In genomic region chr7:17183630-17184328, GRCh38 we compare ENCODE assay signal across 21 cellular contexts.
DNase-seq lines count a peak whose midpoint lies in the region; ATAC-seq, FAIRE-seq and TF ChIP-seq lines count a peak whose summit lies in the region.
"Had no signal": no experiment of that assay in that cellular context is flagged by ENCODE, and none has a peak within 500 bp of the region (broad histone marks: within the 10 kb centered on the region; RNA-seq: fewer than 3 reads in every experiment).

No MANE protein-coding gene starts in this region.

- H3K27me3 Mint-ChIP-seq in Calu3 (ENCODE audit: unreplicated experiment) (no peaks in the 10 kb centered on the region), astrocyte (ENCODE audit: low read depth, unreplicated experiment) (no peaks in the 10 kb centered on the region)
- H3K27me3 Mint-ChIP-seq: activated CD4-positive, alpha-beta T cell treated with anti-CD3 and anti-CD28 coated beads, Interleukin-2, amount 10 ng/mL, durations not matched to agents 7 days and 5 days; B cell had no signal

- no peak overlapping the region for H3K4me2 ChIP-seq in A549
- H3K4me2 ChIP-seq in astrocyte (ENCODE audit: low read length) = no peak overlapping the region
- H3K4me2 ChIP-seq: hepatocyte had no signal

- no peak overlapping the region for H2AFZ ChIP-seq in astrocyte (ENCODE audit: low read depth, low read length)
- H2AFZ ChIP-seq: hepatocyte had no signal

- H3K4me1 Mint-ChIP-seq in Calu3 (ENCODE audit: low read depth, unreplicated experiment) (peaks cover 59% of the 10 kb centered on the region), astrocyte (ENCODE audit: low read depth, unreplicated experiment) (peaks cover 7% of the 10 kb centered on the region)
- H3K4me1 Mint-ChIP-seq: brain had no signal

- WGBS in A549 (ENCODE audit: missing lambda C conversion rate) = 84% methylated on average over 2 of the region's 2 CpGs
- 53 to 73% methylated on average over 2 of the region's 2 CpGs for WGBS in testis, 2 donors

- no TSS peak for BruUV-seq in Calu3 (replicated peaks; lab: Mats Ljungman, UMichigan)

- ATAC-seq in A549 (no peak), left lung (peak; percentile 10), HG02884 (IDR thresholded peaks at IDR 0.05; ENCODE audit: unreplicated experiment) (no peak), GM18517 (IDR thresholded peaks at IDR 0.05; ENCODE audit: unreplicated experiment) (no peak), GM19351 (IDR thresholded peaks at IDR 0.05; ENCODE audit: unreplicated experiment) (no peak)

- no peak overlapping the region for H3K9ac ChIP-seq in astrocyte (ENCODE audit: low read length)

- H3K27ac ChIP-seq in A549 = no peak overlapping the region
- H3K27ac ChIP-seq in astrocyte (ENCODE audit: low read depth, low read length) = no peak overlapping the region
- H3K27ac ChIP-seq in left lung = peak overlapping the region in 1 of 2 donors; percentile 16
- no peak overlapping the region for H3K27ac ChIP-seq in testis
- H3K27ac ChIP-seq: hepatocyte had no signal

- DNase-seq in A549 (ENCODE audit: low read depth in 1 of 2, low spot score in 1 of 2) (no peak), Calu3 (no peak), astrocyte (ENCODE audit: low read depth) (peak; percentile 63), left lung (no peak), testis (no peak)
- DNase-seq: activated CD4-positive, alpha-beta T cell treated with anti-CD3 and anti-CD28 coated beads, Interleukin-2, amount 10 ng/mL, durations not matched to agents 7 days and 5 days; activated CD8-positive, alpha-beta memory T cell treated with anti-CD3 and anti-CD28 coated beads, Interleukin-2, amount 50 U/mL, for 48 hours; dermis blood vessel endothelial cell; DMS 273 treated with DMSO at 0.1 percent for 48 hours; erythroblast; H7; NCI-H1694 treated with DMSO at 0.1 percent for 48 hours; stimulated activated naive CD4-positive, alpha-beta T cell treated with Interleukin-2 at 50 U/mL for 16 hours had no signal

- TF ChIP-seq CTCF in A549 (IDR thresholded peaks at IDR 0.05) = no peak
- no peak for TF ChIP-seq CTCF in Calu3 (IDR thresholded peaks at IDR 0.05; ENCODE audit: unreplicated experiment)
- TF ChIP-seq CTCF in astrocyte (IDR thresholded peaks at IDR 0.05; ENCODE audit: insufficient read depth, low read depth, low read length) = no peak
- no peak for TF ChIP-seq CTCF in left lung (IDR thresholded peaks at IDR 0.05)
- no peak for TF ChIP-seq CTCF in testis (IDR thresholded peaks at IDR 0.05)

- peaks cover 3% of the 10 kb centered on the region for H3K9me3 Mint-ChIP-seq in Calu3 (ENCODE audit: low read depth, unreplicated experiment)
- peaks cover 1% of the 10 kb centered on the region for H3K9me3 Mint-ChIP-seq in astrocyte (ENCODE audit: unreplicated experiment)
- H3K9me3 Mint-ChIP-seq: activated CD4-positive, alpha-beta T cell treated with anti-CD3 and anti-CD28 coated beads, Interleukin-2, amount 10 ng/mL, durations not matched to agents 7 days and 5 days; brain had no signal

- no peaks in the 10 kb centered on the region for H3K36me3 ChIP-seq in astrocyte (ENCODE audit: insufficient read depth, low read length)
- H3K36me3 ChIP-seq in left lung = no peaks in the 10 kb centered on the region
- no peaks in the 10 kb centered on the region for H3K36me3 ChIP-seq in testis (ENCODE audit: low read depth, missing control alignments)

- H3K4me3 ChIP-seq in A549 = no peak overlapping the region
- H3K4me3 ChIP-seq in astrocyte (ENCODE audit: insufficient read depth, low read depth, low read length) = no peak overlapping the region
- no peak overlapping the region for H3K4me3 ChIP-seq in left lung
- no peak overlapping the region for H3K4me3 ChIP-seq in testis
- H3K4me3 ChIP-seq: hepatocyte had no signal

- TF ChIP-seq RAD21 in A549 (conservative IDR thresholded peaks at IDR 0.05 in 1 of 2, IDR thresholded peaks at IDR 0.05 in 1 of 2) = no peak

- H3K79me2 ChIP-seq in astrocyte (ENCODE audit: insufficient read depth, low read length) = no peaks in the 10 kb centered on the region
- H3K79me2 ChIP-seq: hepatocyte had no signal

- TF ChIP-seq POLR2A in A549 (IDR thresholded peaks at IDR 0.05; ENCODE audit: low read length) = no peak
- TF ChIP-seq POLR2A in testis (IDR thresholded peaks at IDR 0.05) = no peak

- intact Hi-C loops in Calu3 (cut with micrococcal nuclease; ENCODE audit: unreplicated experiment) (no loop called here), left lung (cut with DNase I) (no loop called here), testis (cut with DNase I; ENCODE audit: low total_unique reads) (no loop called here)

- H4K20me1 ChIP-seq in astrocyte (ENCODE audit: insufficient read depth, low read length) = no peaks in the 10 kb centered on the region

- peaks cover 20% of the 10 kb centered on the region for H3K4me1 ChIP-seq in A549
- H3K4me1 ChIP-seq in astrocyte (ENCODE audit: insufficient read depth, low read length) = no peaks in the 10 kb centered on the region
- H3K4me1 ChIP-seq in left lung = peaks cover 11 to 15% of the 10 kb centered on the region in 2 donors
- H3K4me1 ChIP-seq in testis = no peaks in the 10 kb centered on the region

- H3K9me3 ChIP-seq in A549 (no peaks in the 10 kb centered on the region), astrocyte (ENCODE audit: insufficient read depth, low read depth, low read length) (no peaks in the 10 kb centered on the region), left lung (no peaks in the 10 kb centered on the region), testis (no peaks in the 10 kb centered on the region)

- H3K4me3 Mint-ChIP-seq in Calu3 (ENCODE audit: low read depth, unreplicated experiment) (no peak overlapping the region), astrocyte (ENCODE audit: unreplicated experiment) (no peak overlapping the region)
- H3K4me3 Mint-ChIP-seq: activated CD4-positive, alpha-beta T cell treated with anti-CD3 and anti-CD28 coated beads, Interleukin-2, amount 10 ng/mL, durations not matched to agents 7 days and 5 days; B cell; brain had no signal

- H3K27ac Mint-ChIP-seq in Calu3 (ENCODE audit: unreplicated experiment) (peak overlapping the region; percentile 23), astrocyte (ENCODE audit: unreplicated experiment) (no peak overlapping the region)
- H3K27ac Mint-ChIP-seq: activated CD4-positive, alpha-beta T cell treated with anti-CD3 and anti-CD28 coated beads, Interleukin-2, amount 10 ng/mL, durations not matched to agents 7 days and 5 days; B cell; brain had no signal

- FAIRE-seq in A549 (lab: Jason Lieb, UNC) (peak; percentile 49), astrocyte (lab: Jason Lieb, UNC) (peak; percentile 73)
- FAIRE-seq: GM18507, urothelium cell line had no signal

- POLR2A ChIA-PET in A549 (lab: Yijun Ruan, JAX) = no interaction called here

- CTCF ChIA-PET in A549 (lab: Yijun Ruan, JAX) = interaction anchor here (0.6 to 1.5 kb wide), 3 partner anchors 9 to 229 kb away, joined by 3 to 4 read pairs (median 4); no protein-coding TSS in a partner anchor
- CTCF ChIA-PET in Calu3 (lab: Charles Lee) = interaction anchor here (0.7 to 1.8 kb wide), 4 partner anchors 11 to 175 kb away, joined by 3 to 6 read pairs (median 4); no protein-coding TSS in a partner anchor

- no peak for TF ChIP-seq EP300 in A549 (IDR thresholded peaks at IDR 0.05)

- H3K27me3 ChIP-seq in astrocyte (ENCODE audit: insufficient read depth, low read length) (no peaks in the 10 kb centered on the region), left lung (no peaks in the 10 kb centered on the region), testis (no peaks in the 10 kb centered on the region)
- H3K27me3 ChIP-seq: hepatocyte had no signal

- H3K36me3 Mint-ChIP-seq in Calu3 (ENCODE audit: insufficient read depth, unreplicated experiment) (no peaks in the 10 kb centered on the region), astrocyte (ENCODE audit: low read depth, unreplicated experiment) (no peaks in the 10 kb centered on the region)
- H3K36me3 Mint-ChIP-seq: brain had no signal

TF ChIP-seq in A549, 52 proteins besides CTCF, POLR2A, EP300 and RAD21:
- no peak for TF ChIP-seq FOSB (CRISPR knock-in tag; IDR thresholded peaks at IDR 0.05)
- no peak for TF ChIP-seq RCOR1 (IDR thresholded peaks at IDR 0.05; ENCODE audit: low read depth, low read length)
- no peak for TF ChIP-seq NFE2L2 (conservative IDR thresholded peaks at IDR 0.05; ENCODE audit: low read length)
- no peak for TF ChIP-seq EHF (CRISPR knock-in tag; IDR thresholded peaks at IDR 0.05)
- TF ChIP-seq ELK1 (IDR thresholded peaks at IDR 0.05; ENCODE audit: low read depth, low read length) = no peak
- TF ChIP-seq BHLHE40 (IDR thresholded peaks at IDR 0.05; ENCODE audit: low read depth, low read length) = no peak
- no peak for TF ChIP-seq MAZ (IDR thresholded peaks at IDR 0.05; ENCODE audit: borderline replicate concordance, low read depth, low read length)
- TF ChIP-seq PHF8 (IDR thresholded peaks at IDR 0.05; ENCODE audit: borderline replicate concordance, low read depth) = no peak
TF ChIP-seq in A549: peak in this region for 0.
